Comparison of ENCODE assay signal across 1 cellular context in the genomic region with DNA sequence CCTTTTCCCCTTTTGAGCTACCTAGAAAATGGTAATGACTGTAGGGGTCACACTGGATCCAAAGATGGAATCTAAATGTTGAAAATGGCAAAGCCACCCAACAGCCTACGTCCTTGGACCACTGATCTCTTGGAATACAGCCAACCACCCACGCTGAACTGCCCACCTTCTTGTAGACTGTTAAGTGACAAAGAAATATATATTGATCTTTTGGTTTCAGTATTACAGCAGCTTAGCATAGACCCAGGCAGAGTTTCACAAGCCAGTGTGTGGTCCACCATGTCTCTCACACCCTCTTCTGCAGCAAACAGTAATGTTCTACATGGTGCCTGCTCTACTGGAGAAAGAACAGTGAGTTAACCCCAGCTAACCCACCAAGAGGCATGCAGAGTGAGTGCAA.
TF ChIP-seq lines count a peak whose summit lies in the region.

No MANE protein-coding gene starts in this region.

TF ChIP-seq in HepG2, 621 proteins besides CTCF, POLR2A, EP300 and RAD21 (continued from another document):
- TF ChIP-seq, protein P1, sequence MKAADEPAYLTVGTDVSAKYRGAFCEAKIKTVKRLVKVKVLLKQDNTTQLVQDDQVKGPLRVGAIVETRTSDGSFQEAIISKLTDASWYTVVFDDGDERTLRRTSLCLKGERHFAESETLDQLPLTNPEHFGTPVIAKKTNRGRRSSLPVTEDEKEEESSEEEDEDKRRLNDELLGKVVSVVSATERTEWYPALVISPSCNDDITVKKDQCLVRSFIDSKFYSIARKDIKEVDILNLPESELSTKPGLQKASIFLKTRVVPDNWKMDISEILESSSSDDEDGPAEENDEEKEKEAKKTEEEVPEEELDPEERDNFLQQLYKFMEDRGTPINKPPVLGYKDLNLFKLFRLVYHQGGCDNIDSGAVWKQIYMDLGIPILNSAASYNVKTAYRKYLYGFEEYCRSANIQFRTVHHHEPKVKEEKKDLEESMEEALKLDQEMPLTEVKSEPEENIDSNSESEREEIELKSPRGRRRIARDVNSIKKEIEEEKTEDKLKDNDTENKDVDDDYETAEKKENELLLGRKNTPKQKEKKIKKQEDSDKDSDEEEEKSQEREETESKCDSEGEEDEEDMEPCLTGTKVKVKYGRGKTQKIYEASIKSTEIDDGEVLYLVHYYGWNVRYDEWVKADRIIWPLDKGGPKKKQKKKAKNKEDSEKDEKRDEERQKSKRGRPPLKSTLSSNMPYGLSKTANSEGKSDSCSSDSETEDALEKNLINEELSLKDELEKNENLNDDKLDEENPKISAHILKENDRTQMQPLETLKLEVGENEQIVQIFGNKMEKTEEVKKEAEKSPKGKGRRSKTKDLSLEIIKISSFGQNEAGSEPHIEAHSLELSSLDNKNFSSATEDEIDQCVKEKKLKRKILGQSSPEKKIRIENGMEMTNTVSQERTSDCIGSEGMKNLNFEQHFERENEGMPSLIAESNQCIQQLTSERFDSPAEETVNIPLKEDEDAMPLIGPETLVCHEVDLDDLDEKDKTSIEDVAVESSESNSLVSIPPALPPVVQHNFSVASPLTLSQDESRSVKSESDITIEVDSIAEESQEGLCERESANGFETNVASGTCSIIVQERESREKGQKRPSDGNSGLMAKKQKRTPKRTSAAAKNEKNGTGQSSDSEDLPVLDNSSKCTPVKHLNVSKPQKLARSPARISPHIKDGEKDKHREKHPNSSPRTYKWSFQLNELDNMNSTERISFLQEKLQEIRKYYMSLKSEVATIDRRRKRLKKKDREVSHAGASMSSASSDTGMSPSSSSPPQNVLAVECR (CRISPR knock-in tag; IDR thresholded peaks at IDR 0.05; ENCODE audit: borderline replicate concordance) = 0 out of 2 replicates have a peak, but pooled peaks have one; percentile 24
